In the genomic region with DNA sequence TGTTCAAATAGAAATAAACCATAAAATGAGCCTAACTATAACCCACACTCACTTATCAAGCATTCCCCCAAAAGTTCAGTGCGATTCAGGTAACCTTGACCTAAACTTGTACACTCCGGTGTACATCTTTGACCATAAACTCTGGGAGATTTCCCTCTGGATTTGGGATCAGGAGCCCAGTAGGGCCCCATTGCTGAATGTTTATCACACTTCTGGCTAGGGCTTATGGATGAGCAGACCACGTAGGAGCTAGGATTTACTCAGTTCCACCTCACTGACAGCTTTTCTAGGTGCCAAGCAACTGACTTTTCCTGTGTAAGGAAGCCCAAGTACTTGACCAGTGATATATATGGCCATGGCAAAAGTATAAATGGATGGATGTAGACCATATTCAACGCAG, we compare ENCODE assay signal across 9 cellular contexts.
"Had no signal": no experiment of that assay in that cellular context is flagged by ENCODE, and none has a peak within 500 bp of the region (broad histone marks: within the 10 kb centered on the region; RNA-seq: fewer than 3 reads in every experiment).

No MANE protein-coding gene starts in this region.

- H2AFZ ChIP-seq: GM23248 had no signal

- H3K27ac ChIP-seq: GM23248, KMS-11 had no signal

- H3K9me3 Mint-ChIP-seq: H9 had no signal

- H3K4me3 ChIP-seq: GM23248 had no signal

- H3K4me1 Mint-ChIP-seq: IgD-negative memory B cell had no signal

- FAIRE-seq: H54, HTR-8/SVneo had no signal

- H3K27me3 Mint-ChIP-seq: IgD-negative memory B cell had no signal

- H3K4me2 ChIP-seq: KMS-11 had no signal

- H3K27ac Mint-ChIP-seq: IgD-negative memory B cell had no signal

- DNase-seq: GM23248, GOT3, H9, HCEC 1CT, KBM-7 had no signal

- H3K9ac ChIP-seq: GM23248, KMS-11 had no signal

- H3K4me3 Mint-ChIP-seq: H9, IgD-negative memory B cell had no signal
